In the genomic region with DNA sequence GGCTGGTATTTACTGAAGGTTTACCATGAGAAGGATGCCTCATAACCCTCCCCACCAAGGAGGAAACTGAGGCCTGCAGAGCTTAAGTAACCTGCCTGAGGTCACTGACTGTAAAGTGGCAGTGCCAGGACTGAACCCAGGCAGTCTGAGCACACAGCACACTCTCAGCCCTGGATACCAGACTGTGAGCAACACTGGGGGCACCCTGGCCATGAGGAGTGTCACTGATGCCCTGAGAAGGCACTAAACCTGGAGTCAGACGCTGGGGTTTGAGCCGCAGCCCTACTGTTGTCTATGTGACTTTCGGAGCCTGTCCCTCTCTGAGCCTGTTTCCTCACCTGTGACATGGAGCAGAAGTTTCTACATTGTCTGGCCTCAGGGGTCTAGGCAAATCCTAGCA, we compare ENCODE assay signal across 9 cellular contexts. TPM values are rescaled to one million over a fixed set of nuclear protein-coding genes. Genes with fewer than 3 reads are reported as not detected.
A peak's percentile ranks its signal among the peaks of the same experiment; 100 is the strongest.
DNase-seq lines count a peak whose midpoint lies in the region; ATAC-seq and TF ChIP-seq lines count a peak whose summit lies in the region.
"Had no signal": no experiment of that assay in that cellular context is flagged by ENCODE, and none has a peak within 500 bp of the region (broad histone marks: within the 10 kb centered on the region; RNA-seq: fewer than 3 reads in every experiment).

No MANE protein-coding gene starts in this region.

- CTCF ChIA-PET in activated naive CD4-positive, alpha-beta T cell treated with anti-CD3 and anti-CD28 coated beads, Interleukin-2, amount 10 ng/mL, durations not matched to agents 7 days and 5 days (lab: Charles Lee) = interaction anchor here (0.8 kb wide), 1 partner anchor 40 kb away, joined by 4 read pairs; no protein-coding TSS in a partner anchor
- CTCF ChIA-PET in activated CD4-positive, alpha-beta memory T cell treated with anti-CD3 and anti-CD28 coated beads, Interleukin-2, amount 10 ng/mL, durations not matched to agents 7 days and 5 days (lab: Charles Lee) = interaction anchor here (0.6 to 1.4 kb wide), 3 partner anchors 9 to 95 kb away, joined by 3 to 5 read pairs (median 4); no protein-coding TSS in a partner anchor

- H3K27me3 ChIP-seq in transverse colon = no peaks in the 10 kb centered on the region
- H3K27me3 ChIP-seq: pancreas had no signal

- peaks cover 20% of the 10 kb centered on the region for H3K4me1 Mint-ChIP-seq in activated naive CD4-positive, alpha-beta T cell treated with anti-CD3 and anti-CD28 coated beads, Interleukin-2, amount 10 ng/mL, durations not matched to agents 7 days and 5 days
- peaks cover 44% of the 10 kb centered on the region for H3K4me1 Mint-ChIP-seq in activated CD4-positive, alpha-beta memory T cell treated with anti-CD3 and anti-CD28 coated beads, Interleukin-2, amount 10 ng/mL, durations not matched to agents 7 days and 5 days
- H3K4me1 Mint-ChIP-seq in memory B cell = peaks cover 57% of the 10 kb centered on the region

- no peaks in the 10 kb centered on the region for H3K9me3 ChIP-seq in transverse colon
- H3K9me3 ChIP-seq: pancreas had no signal

- H3K9me3 Mint-ChIP-seq in activated naive CD4-positive, alpha-beta T cell treated with anti-CD3 and anti-CD28 coated beads, Interleukin-2, amount 10 ng/mL, durations not matched to agents 7 days and 5 days = no peaks in the 10 kb centered on the region
- no peaks in the 10 kb centered on the region for H3K9me3 Mint-ChIP-seq in activated CD4-positive, alpha-beta memory T cell treated with anti-CD3 and anti-CD28 coated beads, Interleukin-2, amount 10 ng/mL, durations not matched to agents 7 days and 5 days
- no peaks in the 10 kb centered on the region for H3K9me3 Mint-ChIP-seq in memory B cell

- H3K36me3 ChIP-seq in transverse colon = no peaks in the 10 kb centered on the region

- H3K4me3 Mint-ChIP-seq in activated naive CD4-positive, alpha-beta T cell treated with anti-CD3 and anti-CD28 coated beads, Interleukin-2, amount 10 ng/mL, durations not matched to agents 7 days and 5 days = no peak overlapping the region
- no peak overlapping the region for H3K4me3 Mint-ChIP-seq in activated CD4-positive, alpha-beta memory T cell treated with anti-CD3 and anti-CD28 coated beads, Interleukin-2, amount 10 ng/mL, durations not matched to agents 7 days and 5 days
- H3K4me3 Mint-ChIP-seq in memory B cell = no peak overlapping the region

- POLR2A ChIA-PET in activated CD4-positive, alpha-beta memory T cell treated with anti-CD3 and anti-CD28 coated beads, Interleukin-2, amount 10 ng/mL, durations not matched to agents 7 days and 5 days (lab: Charles Lee) = interaction anchor here (0.6 to 1.6 kb wide), 6 partner anchors 8 to 40 kb away, joined by 3 to 11 read pairs (median 4); partner anchors contain the start of gene B4GALT1

- DNase-seq in activated naive CD4-positive, alpha-beta T cell treated with anti-CD3 and anti-CD28 coated beads, Interleukin-2, amount 10 ng/mL, durations not matched to agents 7 days and 5 days = no peak
- DNase-seq in activated naive CD4-positive, alpha-beta T cell treated with Interleukin-2 at 50 U/mL for 16 hours = no peak
- no peak for DNase-seq in activated CD4-positive, alpha-beta memory T cell treated with anti-CD3 and anti-CD28 coated beads, Interleukin-2, amount 10 ng/mL, durations not matched to agents 7 days and 5 days
- DNase-seq in memory B cell (ENCODE audit: low spot score in 2 of 2) (no peak), transverse colon (no peak), COR-L47 (lab: John Stamatoyannopoulos, UW) (no peak), NCI-H1930 (lab: John Stamatoyannopoulos, UW) (no peak), GOT3 (lab: John Stamatoyannopoulos, UW) (no peak)
- DNase-seq: pancreas had no signal

- no peak for TF ChIP-seq CTCF in transverse colon (IDR thresholded peaks at IDR 0.05)

- no peak overlapping the region for H3K4me3 ChIP-seq in transverse colon
- H3K4me3 ChIP-seq: pancreas had no signal

- H3K27me3 Mint-ChIP-seq in activated naive CD4-positive, alpha-beta T cell treated with anti-CD3 and anti-CD28 coated beads, Interleukin-2, amount 10 ng/mL, durations not matched to agents 7 days and 5 days = no peaks in the 10 kb centered on the region
- no peaks in the 10 kb centered on the region for H3K27me3 Mint-ChIP-seq in activated CD4-positive, alpha-beta memory T cell treated with anti-CD3 and anti-CD28 coated beads, Interleukin-2, amount 10 ng/mL, durations not matched to agents 7 days and 5 days
- no peaks in the 10 kb centered on the region for H3K27me3 Mint-ChIP-seq in memory B cell

- H3K4me1 ChIP-seq in transverse colon = peaks cover 21 to 63% (median 42%) of the 10 kb centered on the region in 4 donors

- no peak for TF ChIP-seq POLR2A in transverse colon (IDR thresholded peaks at IDR 0.05)

- ATAC-seq in memory B cell (ENCODE audit: low read depth) = no peak

- peak overlapping the region; percentile 67 for H3K27ac Mint-ChIP-seq in activated naive CD4-positive, alpha-beta T cell treated with anti-CD3 and anti-CD28 coated beads, Interleukin-2, amount 10 ng/mL, durations not matched to agents 7 days and 5 days
- H3K27ac Mint-ChIP-seq in activated CD4-positive, alpha-beta memory T cell treated with anti-CD3 and anti-CD28 coated beads, Interleukin-2, amount 10 ng/mL, durations not matched to agents 7 days and 5 days = peak overlapping the region; percentile 88
- H3K27ac Mint-ChIP-seq in memory B cell = peak overlapping the region; percentile 99

- intact Hi-C loops in transverse colon (cut with DNase I; ENCODE audit: low total_unique reads) = no loop called here

- in situ Hi-C loops in transverse colon (cut with MboI; ENCODE audit: low pct_ligation_motif_present in 1 of 4, low pct_unique_long_range_greater_than_20kb in 1 of 4, low sequenced_read_pairs in 3 of 4) = no loop called here

- H3K36me3 Mint-ChIP-seq in activated naive CD4-positive, alpha-beta T cell treated with anti-CD3 and anti-CD28 coated beads, Interleukin-2, amount 10 ng/mL, durations not matched to agents 7 days and 5 days = peaks cover 58% of the 10 kb centered on the region
- H3K36me3 Mint-ChIP-seq in activated CD4-positive, alpha-beta memory T cell treated with anti-CD3 and anti-CD28 coated beads, Interleukin-2, amount 10 ng/mL, durations not matched to agents 7 days and 5 days (ENCODE audit: low read depth) = peaks cover 68% of the 10 kb centered on the region
- peaks cover 37% of the 10 kb centered on the region for H3K36me3 Mint-ChIP-seq in memory B cell

- 90% methylated on average over 3 of the region's 3 CpGs; no CpG with 5 or more reads in 1 of the 2 donors for WGBS in transverse colon (ENCODE audit: low coverage in 1 of 2), 2 donors

- no peak for TF ChIP-seq EP300 in transverse colon (IDR thresholded peaks at IDR 0.05; ENCODE audit: low read depth)

- H3K27ac ChIP-seq in transverse colon = peak overlapping the region; percentile 77 to 86 (median 79)

RNA-seq across cellular contexts. Expression of gene B4GALT1, which starts 36.2 kb away (rescaled TPM):
- 10 to 100 TPM; 69.2 to 70.8 TPM for total RNA-seq in activated CD4-positive, alpha-beta memory T cell treated with anti-CD3 and anti-CD28 coated beads, Interleukin-2, amount 10 ng/mL, durations not matched to agents 7 days and 5 days
- 100 to 1,000 TPM in 2 of 4 donors, 10 to 100 TPM in 2; 23.7 to 126 (median 93.7) TPM for total RNA-seq in transverse colon

RNA-seq across cellular contexts. Expression of gene SMU1, which starts 54.5 kb away (rescaled TPM):
- total RNA-seq in activated CD4-positive, alpha-beta memory T cell treated with anti-CD3 and anti-CD28 coated beads, Interleukin-2, amount 10 ng/mL, durations not matched to agents 7 days and 5 days = 10 to 100 TPM; 22.5 to 22.9 TPM
- 10 to 100 TPM in 2 of 4 donors, 1 to 10 TPM in 2; 7.2 to 14.6 (median 10.4) TPM for total RNA-seq in transverse colon
